In genomic region chr17:488993-489757, GRCh38 we compare ENCODE assay signal across 1 cellular context.
TF ChIP-seq lines count a peak whose summit lies in the region.

No MANE protein-coding gene starts in this region.

TF ChIP-seq in HepG2, 621 proteins besides CTCF, POLR2A, EP300 and RAD21 (continued from another document and continues in another):
- TF ChIP-seq ARID3A (IDR thresholded peaks at IDR 0.05; ENCODE audit: low read depth, low read length) (no peak), ZHX1 (CRISPR knock-in tag; IDR thresholded peaks at IDR 0.05; ENCODE audit: low read depth) (no peak), ZNF256 (CRISPR knock-in tag; conservative IDR thresholded peaks at IDR 0.05) (no peak), MLLT10 (CRISPR knock-in tag; IDR thresholded peaks at IDR 0.05) (no peak), IRX3 (CRISPR knock-in tag; IDR thresholded peaks at IDR 0.05; ENCODE audit: borderline replicate concordance, low read depth) (no peak), SNAPC5 (CRISPR knock-in tag; IDR thresholded peaks at IDR 0.05; ENCODE audit: borderline replicate concordance) (no peak), ZNF709 (CRISPR knock-in tag; IDR thresholded peaks at IDR 0.05) (peak; percentile 86), ATM (IDR thresholded peaks at IDR 0.05; ENCODE audit: borderline replicate concordance) (no peak), KLF12 (CRISPR knock-in tag; IDR thresholded peaks at IDR 0.05; ENCODE audit: borderline replicate concordance) (no peak), SKI (IDR thresholded peaks at IDR 0.05; ENCODE audit: partially characterized antibody) (peak; percentile 22), ZFP36 (IDR thresholded peaks at IDR 0.05; ENCODE audit: borderline replicate concordance, low read depth, low read length, partially characterized antibody) (peak; percentile 94), ZSCAN12 (CRISPR knock-in tag; IDR thresholded peaks at IDR 0.05) (0 out of 2 replicates have a peak, but pooled peaks have one; percentile 84), HNF4A (CRISPR knock-in tag; IDR thresholded peaks at IDR 0.05) (peak; percentile 63), HDAC1 (CRISPR knock-in tag; IDR thresholded peaks at IDR 0.05) (peak; percentile 55; the same call in 1 of the 2 replicates), MTF2 (CRISPR knock-in tag; IDR thresholded peaks at IDR 0.05; ENCODE audit: borderline replicate concordance) (no peak), ZNF30 (CRISPR knock-in tag; IDR thresholded peaks at IDR 0.05) (peak; percentile 89), ELF1 (CRISPR knock-in tag; IDR thresholded peaks at IDR 0.05) (0 out of 2 replicates have a peak, but pooled peaks have one; percentile 25), MIXL1 (CRISPR knock-in tag; IDR thresholded peaks at IDR 0.05) (peak; percentile 43; the same call in 1 of the 2 replicates), ATF4 (CRISPR knock-in tag; IDR thresholded peaks at IDR 0.05) (no peak), NCOA5 (CRISPR knock-in tag; IDR thresholded peaks at IDR 0.05) (no peak), PRMT3 (CRISPR knock-in tag; IDR thresholded peaks at IDR 0.05; ENCODE audit: borderline replicate concordance, low read depth) (peak; percentile 51; the same call in 1 of the 2 replicates), ZNF296 (CRISPR knock-in tag; conservative IDR thresholded peaks at IDR 0.05) (peak; percentile 96), ZNF703 (CRISPR knock-in tag; IDR thresholded peaks at IDR 0.05; ENCODE audit: borderline replicate concordance) (no peak), HIVEP1 (CRISPR knock-in tag; IDR thresholded peaks at IDR 0.05) (peak; percentile 79; the same call in 1 of the 2 replicates), SMAD1 (CRISPR knock-in tag; IDR thresholded peaks at IDR 0.05; ENCODE audit: borderline replicate concordance, low read depth) (no peak), CAMTA2 (CRISPR knock-in tag; IDR thresholded peaks at IDR 0.05; ENCODE audit: borderline replicate concordance) (no peak), TCF12 (IDR thresholded peaks at IDR 0.05) (no peak), TCF12 (CRISPR knock-in tag; IDR thresholded peaks at IDR 0.05) (no peak), ZNF770 (CRISPR knock-in tag; IDR thresholded peaks at IDR 0.05) (no peak), ZBTB7A (CRISPR knock-in tag; IDR thresholded peaks at IDR 0.05) (peak; percentile 96), ZNF569 (CRISPR knock-in tag; IDR thresholded peaks at IDR 0.05; ENCODE audit: borderline replicate concordance) (no peak), SAP130 (CRISPR knock-in tag; IDR thresholded peaks at IDR 0.05; ENCODE audit: low read depth) (peak; percentile 49; the same call in 1 of the 2 replicates), MEIS2 (CRISPR knock-in tag; IDR thresholded peaks at IDR 0.05) (no peak; the same call in 1 of the 2 replicates), SKIL (CRISPR knock-in tag; IDR thresholded peaks at IDR 0.05; ENCODE audit: borderline replicate concordance) (peak; percentile 54), ZBTB1 (CRISPR knock-in tag; IDR thresholded peaks at IDR 0.05; ENCODE audit: borderline replicate concordance) (0 out of 2 replicates have a peak, but pooled peaks have one; percentile 31), RERE (CRISPR knock-in tag; IDR thresholded peaks at IDR 0.05; ENCODE audit: low read depth) (0 out of 2 replicates have a peak, but pooled peaks have one; percentile 30), ZBTB4 (CRISPR knock-in tag; IDR thresholded peaks at IDR 0.05; ENCODE audit: borderline replicate concordance) (no peak), STAT5B (CRISPR knock-in tag; IDR thresholded peaks at IDR 0.05) (0 out of 2 replicates have a peak, but pooled peaks have one; percentile 57), ARID2 (CRISPR knock-in tag; IDR thresholded peaks at IDR 0.05; ENCODE audit: borderline replicate concordance) (no peak), HOXA9 (CRISPR knock-in tag; IDR thresholded peaks at IDR 0.05; ENCODE audit: borderline replicate concordance) (peak; percentile 53; the same call in 1 of the 2 replicates)
